Comparison of ENCODE assay signal across 8 cellular contexts in the genomic region with DNA sequence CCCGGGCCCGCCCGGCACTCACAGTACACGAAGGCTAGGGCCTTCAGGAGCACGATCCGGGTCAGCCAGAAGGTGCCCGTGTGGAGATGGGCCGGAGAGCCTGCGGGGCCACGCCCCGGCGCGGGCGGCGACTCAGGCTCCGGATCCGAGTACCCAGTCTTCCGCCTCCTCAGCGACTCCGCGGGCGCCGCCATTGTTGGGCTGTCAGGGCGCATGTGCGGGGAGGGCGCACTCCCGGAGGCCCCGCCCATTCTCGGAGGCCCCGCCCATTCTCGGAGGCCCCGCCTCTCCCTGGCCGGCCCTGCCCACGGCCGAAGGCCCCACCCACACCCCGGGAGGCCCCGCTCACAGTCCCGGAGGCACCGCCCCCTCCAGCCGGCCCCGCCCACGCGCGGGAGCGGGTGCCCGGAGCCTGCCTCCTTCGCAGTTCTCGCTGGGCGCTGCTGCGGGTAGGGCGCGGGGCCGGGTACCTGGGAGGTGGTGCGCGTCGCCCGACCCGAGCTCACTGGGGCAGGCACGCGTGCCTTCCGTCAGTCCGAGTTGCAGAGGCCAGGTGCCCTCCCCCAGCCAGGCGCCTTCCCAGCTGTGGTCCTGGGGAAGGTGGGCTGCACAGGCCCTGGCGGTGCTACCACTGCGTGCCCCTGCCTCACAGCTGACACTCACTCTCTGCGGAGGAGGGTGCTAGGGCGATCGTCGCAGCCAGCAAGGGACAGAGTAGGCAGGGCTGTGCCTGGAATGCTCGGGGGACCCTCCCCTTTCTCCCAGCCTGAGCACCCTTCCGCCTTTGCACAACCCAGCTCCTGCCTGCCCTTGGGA. TPM values are rescaled to one million over a fixed set of nuclear protein-coding genes. Genes with fewer than 3 reads are reported as not detected.
DNase-seq lines count a peak whose midpoint lies in the region; ATAC-seq and TF ChIP-seq lines count a peak whose summit lies in the region.

A gene (minus strand): TSS at position 219 of the 816 bp plus-strand sequence. CDS start 4 bp downstream, at position 215.

- no peak for TF ChIP-seq CTCF in fibroblast of pulmonary artery (IDR thresholded peaks at IDR 0.05; ENCODE audit: low read length, missing control alignments)
- no peak for TF ChIP-seq CTCF in nephron (IDR thresholded peaks at IDR 0.05; ENCODE audit: unreplicated experiment in 3 of 3)

- H3K27ac Mint-ChIP-seq in IgD-negative memory B cell (peak within 1 kb of the TSS in 1 of 3 donors; percentile 78), nephron (peak within 1 kb of the TSS; percentile 75 to 93 (median 79))
- no peak within 1 kb of the TSS for H3K27ac Mint-ChIP-seq in activated T-helper 2 cell treated with anti-CD3 and anti-CD28 coated beads, Interferon-gamma antibody, Interleukin-2, Interleukin-4, amounts not matched to agents 10 μg/mL and 5 μg/mL and 100 μg/mL, durations not matched to agents 14 hours and 24 hours and 36 hours

- H3K4me1 Mint-ChIP-seq in IgD-negative memory B cell (peaks cover 5 to 12% (median 5%) of the 10 kb centered on the region in 3 donors), nephron (peaks cover 55% of the 10 kb centered on the region)
- H3K4me1 Mint-ChIP-seq in activated T-helper 2 cell treated with anti-CD3 and anti-CD28 coated beads, Interferon-gamma antibody, Interleukin-2, Interleukin-4, amounts not matched to agents 10 μg/mL and 5 μg/mL and 100 μg/mL, durations not matched to agents 14 hours and 24 hours and 36 hours (ENCODE audit: low read depth): peaks cover 8% of the 10 kb centered on the region

- ATAC-seq in GM21515 (IDR thresholded peaks at IDR 0.05; ENCODE audit: unreplicated experiment): peak; percentile 61

- intact Hi-C loops in activated T-helper 2 cell treated with anti-CD3 and anti-CD28 coated beads, Interferon-gamma antibody, Interleukin-2, Interleukin-4, amounts not matched to agents 10 μg/mL and 5 μg/mL and 100 μg/mL, durations not matched to agents 14 hours and 24 hours and 36 hours (cut with micrococcal nuclease): no loop called here

- H3K36me3 Mint-ChIP-seq in IgD-negative memory B cell (peaks cover 7% of the 10 kb centered on the region), nephron (ENCODE audit: low read depth) (peaks cover 17% of the 10 kb centered on the region)
- peaks cover 16% of the 10 kb centered on the region for H3K36me3 Mint-ChIP-seq in activated T-helper 2 cell treated with anti-CD3 and anti-CD28 coated beads, Interferon-gamma antibody, Interleukin-2, Interleukin-4, amounts not matched to agents 10 μg/mL and 5 μg/mL and 100 μg/mL, durations not matched to agents 14 hours and 24 hours and 36 hours (ENCODE audit: low read depth)

- H3K4me3 Mint-ChIP-seq in IgD-negative memory B cell: peak within 1 kb of the TSS; percentile 83 to 92 (median 87)
- H3K4me3 Mint-ChIP-seq in activated T-helper 2 cell treated with anti-CD3 and anti-CD28 coated beads, Interferon-gamma antibody, Interleukin-2, Interleukin-4, amounts not matched to agents 10 μg/mL and 5 μg/mL and 100 μg/mL, durations not matched to agents 14 hours and 24 hours and 36 hours (ENCODE audit: low read depth): peak within 1 kb of the TSS; percentile 75
- peak within 1 kb of the TSS; percentile 83 to 91 (median 89) for H3K4me3 Mint-ChIP-seq in nephron

- peak; percentile 67 for DNase-seq in DMS 273 treated with DMSO at 0.1 percent for 48 hours (lab: John Stamatoyannopoulos, UW)
- DNase-seq in RPMI8226: peak; percentile 96
- peak; percentile 94 for DNase-seq in activated T-helper 2 cell treated with anti-CD3 and anti-CD28 coated beads, Interferon-gamma antibody, Interleukin-2, Interleukin-4, amounts not matched to agents 10 μg/mL and 5 μg/mL and 100 μg/mL, durations not matched to agents 14 hours and 24 hours and 36 hours (ENCODE audit: low spot score)
- DNase-seq in fibroblast of pulmonary artery (ENCODE audit: low read depth): peak; percentile 90
- DNase-seq in stimulated activated naive CD4-positive, alpha-beta T cell treated with Interleukin-2 at 50 U/mL for 16 hours (lab: John Stamatoyannopoulos, UW): peak; percentile 91

- H3K4me3 ChIP-seq in fibroblast of pulmonary artery (replicated peaks; ENCODE audit: low read depth, low read length): peak within 1 kb of the TSS; percentile 74

- H3K9me3 Mint-ChIP-seq in IgD-negative memory B cell (peaks cover 0 to 2% (median 0%) of the 10 kb centered on the region in 3 donors), nephron (peaks cover 3% of the 10 kb centered on the region)
- no peaks in the 10 kb centered on the region for H3K9me3 Mint-ChIP-seq in activated T-helper 2 cell treated with anti-CD3 and anti-CD28 coated beads, Interferon-gamma antibody, Interleukin-2, Interleukin-4, amounts not matched to agents 10 μg/mL and 5 μg/mL and 100 μg/mL, durations not matched to agents 14 hours and 24 hours and 36 hours

- H3K27me3 Mint-ChIP-seq in IgD-negative memory B cell (peaks cover 3% of the 10 kb centered on the region), nephron (ENCODE audit: low read depth) (peaks cover 10% of the 10 kb centered on the region)
- peaks cover 7% of the 10 kb centered on the region for H3K27me3 Mint-ChIP-seq in activated T-helper 2 cell treated with anti-CD3 and anti-CD28 coated beads, Interferon-gamma antibody, Interleukin-2, Interleukin-4, amounts not matched to agents 10 μg/mL and 5 μg/mL and 100 μg/mL, durations not matched to agents 14 hours and 24 hours and 36 hours (ENCODE audit: low read depth)

RNA-seq across cellular contexts. Expression of the gene that starts here (rescaled TPM):
- polyA plus RNA-seq in IgD-negative memory B cell: 16.1 TPM
- 14.0 and 14.3 TPM in 2 replicates for total RNA-seq in activated T-helper 2 cell treated with anti-CD3 and anti-CD28 coated beads, Interferon-gamma antibody, Interleukin-2, Interleukin-4, amounts not matched to agents 10 μg/mL and 5 μg/mL and 100 μg/mL, durations not matched to agents 14 hours and 24 hours and 36 hours

Comparison
In these comparisons a context has a peak if more than half of its experiments do, and no peak if none do; other contexts are left out.
1. Peak in every context shown above with its lines: DNase-seq, ATAC-seq and H3K4me3 ChIP-seq.